Comparison of ENCODE assay signal across 18 cellular contexts in genomic region chr11:104490182-104490581, GRCh38.
DNase-seq lines count a peak whose midpoint lies in the region; ATAC-seq and TF ChIP-seq lines count a peak whose summit lies in the region.
"Had no signal": no experiment of that assay in that cellular context is flagged by ENCODE, and none has a peak within 500 bp of the region (broad histone marks: within the 10 kb centered on the region; RNA-seq: fewer than 3 reads in every experiment).

No MANE protein-coding gene starts in this region.

- no peak for ATAC-seq in activated naive CD8-positive, alpha-beta T cell treated with anti-CD3 and anti-CD28 coated beads, Interleukin-2, amount 10 ng/mL, durations not matched to agents 7 days and 5 days (ENCODE audit: low read depth)
- no peak for ATAC-seq in stimulated activated naive CD8-positive, alpha-beta T cell treated with anti-CD3 and anti-CD28 coated beads, Interleukin-15, Interleukin-2, amounts not matched to agents 100 U/mL and 50 U/mL, for 24 hours
- ATAC-seq in activated T-helper 17 cell treated with anti-CD3 and anti-CD28 coated beads, Interleukin-2, amount 50 U/mL, for 72 hours (replicated peaks) = no peak

- H3K36me3 Mint-ChIP-seq in activated naive CD8-positive, alpha-beta T cell treated with anti-CD3 and anti-CD28 coated beads, Interleukin-2, amount 10 ng/mL, durations not matched to agents 7 days and 5 days = no peaks in the 10 kb centered on the region
- H3K36me3 Mint-ChIP-seq in activated naive CD8-positive, alpha-beta T cell treated with anti-CD3 and anti-CD28 coated beads for 36 hours = no peaks in the 10 kb centered on the region
- H3K36me3 Mint-ChIP-seq in activated T-helper 17 cell treated with anti-CD3 and anti-CD28 coated beads, Interleukin-2, amount 50 U/mL, for 72 hours (ENCODE audit: low read depth) = no peaks in the 10 kb centered on the region

- no peak overlapping the region for H3K4me3 ChIP-seq in choroid plexus epithelial cell (ENCODE audit: low read depth, low read length)
- H3K4me3 ChIP-seq: SK-N-MC had no signal

- DNase-seq in DMS53 (lab: John Stamatoyannopoulos, UW) (peak; percentile 18), DMS53 treated with DMSO at 0.1 percent for 48 hours (lab: John Stamatoyannopoulos, UW; ENCODE audit: unreplicated experiment) (no peak), choroid plexus epithelial cell (ENCODE audit: low read depth) (peak; percentile 22), GDM1 (lab: John Stamatoyannopoulos, UW) (no peak)
- peak; percentile 22 for DNase-seq in activated naive CD8-positive, alpha-beta T cell treated with anti-CD3 and anti-CD28 coated beads, Interleukin-2, amount 10 ng/mL, durations not matched to agents 7 days and 5 days
- no peak for DNase-seq in activated naive CD8-positive, alpha-beta T cell treated with anti-CD3 and anti-CD28 coated beads for 36 hours
- peak; percentile 7 for DNase-seq in stimulated activated naive CD8-positive, alpha-beta T cell treated with anti-CD3 and anti-CD28 coated beads, Interleukin-15, Interleukin-2, amounts not matched to agents 100 U/mL and 50 U/mL, for 24 hours
- DNase-seq: 8988T, IMR-90, NCI-H1092 treated with DMSO at 0.1 percent for 48 hours, NCI-H1436 treated with DMSO at 0.1 percent for 48 hours, NCI-H2029, NCI-H2227 treated with DMSO at 0.1 percent for 48 hours, NCI-H510A, NCI-H748 treated with DMSO at 0.1 percent for 48 hours, SHP77 treated with DMSO at 0.1 percent for 48 hours had no signal

- no peaks in the 10 kb centered on the region for H3K27me3 Mint-ChIP-seq in activated naive CD8-positive, alpha-beta T cell treated with anti-CD3 and anti-CD28 coated beads, Interleukin-2, amount 10 ng/mL, durations not matched to agents 7 days and 5 days
- no peaks in the 10 kb centered on the region for H3K27me3 Mint-ChIP-seq in activated naive CD8-positive, alpha-beta T cell treated with anti-CD3 and anti-CD28 coated beads for 36 hours
- peaks cover 3% of the 10 kb centered on the region for H3K27me3 Mint-ChIP-seq in activated T-helper 17 cell treated with anti-CD3 and anti-CD28 coated beads, Interleukin-2, amount 50 U/mL, for 72 hours

- no peak overlapping the region for H3K27ac Mint-ChIP-seq in activated naive CD8-positive, alpha-beta T cell treated with anti-CD3 and anti-CD28 coated beads, Interleukin-2, amount 10 ng/mL, durations not matched to agents 7 days and 5 days
- H3K27ac Mint-ChIP-seq in activated naive CD8-positive, alpha-beta T cell treated with anti-CD3 and anti-CD28 coated beads for 36 hours = no peak overlapping the region
- H3K27ac Mint-ChIP-seq in activated T-helper 17 cell treated with anti-CD3 and anti-CD28 coated beads, Interleukin-2, amount 50 U/mL, for 72 hours = no peak overlapping the region

- no peak overlapping the region for H3K4me3 Mint-ChIP-seq in activated naive CD8-positive, alpha-beta T cell treated with anti-CD3 and anti-CD28 coated beads, Interleukin-2, amount 10 ng/mL, durations not matched to agents 7 days and 5 days
- no peak overlapping the region for H3K4me3 Mint-ChIP-seq in activated naive CD8-positive, alpha-beta T cell treated with anti-CD3 and anti-CD28 coated beads for 36 hours
- no peak overlapping the region for H3K4me3 Mint-ChIP-seq in activated T-helper 17 cell treated with anti-CD3 and anti-CD28 coated beads, Interleukin-2, amount 50 U/mL, for 72 hours

- no peaks in the 10 kb centered on the region for H3K4me1 Mint-ChIP-seq in activated naive CD8-positive, alpha-beta T cell treated with anti-CD3 and anti-CD28 coated beads, Interleukin-2, amount 10 ng/mL, durations not matched to agents 7 days and 5 days
- no peaks in the 10 kb centered on the region for H3K4me1 Mint-ChIP-seq in activated naive CD8-positive, alpha-beta T cell treated with anti-CD3 and anti-CD28 coated beads for 36 hours
- no peaks in the 10 kb centered on the region for H3K4me1 Mint-ChIP-seq in activated T-helper 17 cell treated with anti-CD3 and anti-CD28 coated beads, Interleukin-2, amount 50 U/mL, for 72 hours

- no peak for TF ChIP-seq CTCF in choroid plexus epithelial cell (conservative IDR thresholded peaks at IDR 0.05; ENCODE audit: low read depth, low read length)

- POLR2A ChIA-PET in activated naive CD8-positive, alpha-beta T cell treated with anti-CD3 and anti-CD28 coated beads, Interleukin-2, amount 10 ng/mL, durations not matched to agents 7 days and 5 days (lab: Charles Lee) = no interaction called here

- H3K9me3 Mint-ChIP-seq in activated naive CD8-positive, alpha-beta T cell treated with anti-CD3 and anti-CD28 coated beads, Interleukin-2, amount 10 ng/mL, durations not matched to agents 7 days and 5 days = peaks cover 11% of the 10 kb centered on the region
- peaks cover 16% of the 10 kb centered on the region for H3K9me3 Mint-ChIP-seq in activated naive CD8-positive, alpha-beta T cell treated with anti-CD3 and anti-CD28 coated beads for 36 hours
- peaks cover 8% of the 10 kb centered on the region for H3K9me3 Mint-ChIP-seq in activated T-helper 17 cell treated with anti-CD3 and anti-CD28 coated beads, Interleukin-2, amount 50 U/mL, for 72 hours

Comparison
In these comparisons a context has a peak if more than half of its experiments do, and no peak if none do; other contexts are left out.
1. DNase-seq: peak in DMS53 (single experiment), activated naive CD8-positive, alpha-beta T cell treated with anti-CD3 and anti-CD28 coated beads, Interleukin-2, amount 10 ng/mL, durations not matched to agents 7 days and 5 days (single experiment), choroid plexus epithelial cell (single experiment) and stimulated activated naive CD8-positive, alpha-beta T cell treated with anti-CD3 and anti-CD28 coated beads, Interleukin-15, Interleukin-2, amounts not matched to agents 100 U/mL and 50 U/mL, for 24 hours (single experiment); none in DMS53 treated with DMSO at 0.1 percent for 48 hours (single experiment), activated naive CD8-positive, alpha-beta T cell treated with anti-CD3 and anti-CD28 coated beads for 36 hours (single experiment) and GDM1 (single experiment).